Comparison of ENCODE assay signal across 1 cellular context in the genomic region with DNA sequence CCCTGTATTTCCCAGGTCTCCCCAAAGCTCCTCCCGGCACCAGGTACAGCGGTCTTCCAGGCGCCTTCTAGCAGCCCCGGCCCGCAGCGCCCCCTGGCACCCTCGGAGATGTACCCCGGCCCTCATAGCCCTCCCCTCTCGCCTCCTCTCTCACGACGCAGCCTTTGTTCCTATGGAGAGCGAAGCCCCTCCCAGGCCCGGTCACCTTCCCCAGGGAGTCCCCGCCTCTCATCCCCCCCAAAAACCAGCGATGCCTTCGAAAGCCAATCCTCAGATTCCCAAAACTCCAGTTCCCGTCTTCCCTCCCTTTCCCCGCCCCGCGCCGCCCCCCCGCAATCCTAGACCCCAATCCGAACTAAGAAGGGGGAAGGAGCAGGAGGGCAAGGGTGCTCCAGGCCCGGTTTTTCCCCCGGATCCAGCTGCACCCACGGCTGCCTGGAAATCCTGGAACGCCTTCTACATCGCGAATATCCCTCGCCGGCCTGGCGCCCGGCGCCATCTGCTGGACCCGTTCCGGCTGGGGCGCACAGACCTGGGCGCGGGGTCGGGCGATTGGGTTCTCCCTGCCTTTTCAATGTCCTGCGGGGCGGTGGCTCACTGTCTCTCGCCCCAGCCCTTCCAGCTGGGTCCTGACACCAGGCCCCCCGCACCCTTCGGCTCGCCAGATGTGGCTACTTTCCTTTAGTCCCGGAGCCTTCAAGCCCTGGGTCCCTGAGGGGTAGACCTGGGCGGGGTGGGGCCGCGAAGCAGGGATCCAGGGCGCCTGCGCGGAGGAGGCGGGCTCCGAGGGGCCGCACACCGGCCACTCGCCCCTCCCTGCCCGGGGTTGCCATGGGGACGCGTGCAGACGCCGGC.
A peak's percentile ranks its signal among the peaks of the same experiment; 100 is the strongest.
TF ChIP-seq lines count a peak whose summit lies in the region.

TSS of gene DNAH2 (plus strand) at position 844 of the 855 bp plus-strand sequence. CDS start 1,991 bp downstream, outside the sequence.

TF ChIP-seq in H1, 55 proteins besides CTCF, POLR2A, EP300 and RAD21 (continues in another document):
- TF ChIP-seq RBBP5 (IDR thresholded peaks at IDR 0.05; ENCODE audit: borderline replicate concordance, low read depth, low read length) (0 out of 2 replicates have a peak, but pooled peaks have one; percentile 9), HDAC6 (IDR thresholded peaks at IDR 0.05; ENCODE audit: low read depth, low read length) (no peak), TEAD4 (IDR thresholded peaks at IDR 0.05; ENCODE audit: low read depth, low read length) (peak; percentile 74), TBP (IDR thresholded peaks at IDR 0.05; ENCODE audit: low read depth, low read length) (no peak), CREB1 (IDR thresholded peaks at IDR 0.05) (peak; percentile 68; the same call in 1 of the 2 replicates), NANOG (IDR thresholded peaks at IDR 0.05; ENCODE audit: insufficient read depth, low read depth, low read length, poor library complexity, severe bottlenecking) (no peak), YY1 (IDR thresholded peaks at IDR 0.05; ENCODE audit: low read depth, low read length) (peak; percentile 82), ATF2 (IDR thresholded peaks at IDR 0.05; ENCODE audit: low read length) (peak; percentile 90; the same call in 1 of the 2 replicates), NRF1 (IDR thresholded peaks at IDR 0.05; ENCODE audit: low read depth, low read length) (peak; percentile 58), SRF (IDR thresholded peaks at IDR 0.05; ENCODE audit: low read depth, low read length) (no peak), SP1 (IDR thresholded peaks at IDR 0.05; ENCODE audit: low read depth, low read length) (peak; percentile 100), EZH2 (IDR thresholded peaks at IDR 0.05; ENCODE audit: low read depth, low read length, severe bottlenecking) (no peak), CBX5 (IDR thresholded peaks at IDR 0.05; ENCODE audit: low read depth, low read length) (no peak), JUN (IDR thresholded peaks at IDR 0.05; ENCODE audit: low read depth, low read length) (no peak), HDAC2 (IDR thresholded peaks at IDR 0.05; ENCODE audit: borderline replicate concordance in 1 of 2, low read depth in 2 of 2, low read length in 2 of 2) (peak; percentile 90 to 95; a peak in 3 of 4 replicates), RFX5 (IDR thresholded peaks at IDR 0.05; ENCODE audit: borderline replicate concordance, low read depth, low read length) (peak; percentile 72), RXRA (IDR thresholded peaks at IDR 0.05; ENCODE audit: insufficient read depth, low read depth, low read length) (no peak), SIX5 (IDR thresholded peaks at IDR 0.05; ENCODE audit: low read depth, low read length) (no peak), KDM1A (IDR thresholded peaks at IDR 0.05; ENCODE audit: borderline replicate concordance, low read length) (peak; percentile 64; the same call in 1 of the 2 replicates), SAP30 (IDR thresholded peaks at IDR 0.05; ENCODE audit: insufficient read depth, insufficient replicate concordance, low read length) (no peak), E2F6 (IDR thresholded peaks at IDR 0.05) (peak; percentile 84), ASH2L (IDR thresholded peaks at IDR 0.05; ENCODE audit: low read length) (peak; percentile 81), BCL11A (IDR thresholded peaks at IDR 0.05; ENCODE audit: low read depth in 2 of 2, low read length in 2 of 2) (no peak), SUZ12 (IDR thresholded peaks at IDR 0.05; ENCODE audit: low read length) (peak; percentile 43; the same call in 1 of the 2 replicates), TAF1 (IDR thresholded peaks at IDR 0.05; ENCODE audit: low read depth, low read length) (0 out of 2 replicates have a peak, but pooled peaks have one; percentile 28), PHF8 (conservative IDR thresholded peaks at IDR 0.05; ENCODE audit: low read depth, low read length) (peak; percentile 58), POLR2AphosphoS5 (IDR thresholded peaks at IDR 0.05; ENCODE audit: low read depth, low read length) (no peak; the same call in 1 of the 2 replicates), GTF2F1 (IDR thresholded peaks at IDR 0.05; ENCODE audit: borderline replicate concordance, low read depth, low read length) (0 out of 2 replicates have a peak, but pooled peaks have one; percentile 23), CHD2 (IDR thresholded peaks at IDR 0.05; ENCODE audit: low read length) (peak; percentile 18; the same call in 1 of the 2 replicates), SP2 (IDR thresholded peaks at IDR 0.05; ENCODE audit: low read length) (no peak), SIN3A (conservative IDR thresholded peaks at IDR 0.05 in 1 of 2, IDR thresholded peaks at IDR 0.05 in 1 of 2; ENCODE audit: low read depth in 1 of 2, low read length in 2 of 2) (peak in 1 of 2 experiments; percentile 89; a peak in 2 of 4 replicates), SIRT6 (IDR thresholded peaks at IDR 0.05; ENCODE audit: low read length) (no peak), MAFK (IDR thresholded peaks at IDR 0.05; ENCODE audit: low read depth, low read length) (no peak), CEBPB (IDR thresholded peaks at IDR 0.05; ENCODE audit: low read depth, low read length) (no peak), CTBP2 (IDR thresholded peaks at IDR 0.05; ENCODE audit: borderline replicate concordance, insufficient read depth, insufficient read length, low read length) (no peak), USF2 (IDR thresholded peaks at IDR 0.05; ENCODE audit: low read length) (no peak), KDM4A (IDR thresholded peaks at IDR 0.05; ENCODE audit: low read depth, low read length, severe bottlenecking) (peak; percentile 94), KDM5A (IDR thresholded peaks at IDR 0.05; ENCODE audit: low read length) (no peak), BRCA1 (IDR thresholded peaks at IDR 0.05; ENCODE audit: low read depth, low read length) (0 out of 2 replicates have a peak, but pooled peaks have one; percentile 3), MAX (IDR thresholded peaks at IDR 0.05) (peak; percentile 66), EGR1 (IDR thresholded peaks at IDR 0.05; ENCODE audit: borderline replicate concordance, low read depth, low read length) (peak; percentile 67; the same call in 1 of the 2 replicates), CHD7 (IDR thresholded peaks at IDR 0.05; ENCODE audit: insufficient replicate concordance, low read length) (peak; percentile 19), RNF2 (IDR thresholded peaks at IDR 0.05; ENCODE audit: borderline replicate concordance, low read depth, low read length, missing control alignments, poor library complexity, severe bottlenecking) (no peak), BACH1 (IDR thresholded peaks at IDR 0.05; ENCODE audit: low read length) (peak; percentile 96), JUND (IDR thresholded peaks at IDR 0.05; ENCODE audit: low read length) (no peak), CHD1 (IDR thresholded peaks at IDR 0.05; ENCODE audit: low read depth, low read length) (no peak), SP4 (IDR thresholded peaks at IDR 0.05; ENCODE audit: low read length) (no peak), GABPA (IDR thresholded peaks at IDR 0.05; ENCODE audit: borderline replicate concordance, insufficient read depth, low read length) (0 out of 2 replicates have a peak, but pooled peaks have one; percentile 68), TCF12 (IDR thresholded peaks at IDR 0.05; ENCODE audit: low read depth, low read length) (peak; percentile 63; the same call in 1 of the 2 replicates), FOSL1 (IDR thresholded peaks at IDR 0.05; ENCODE audit: insufficient read depth, low read depth, low read length) (no peak), ZNF274 (IDR thresholded peaks at IDR 0.05; ENCODE audit: borderline replicate concordance, extremely low read depth, low read length) (no peak)
- TF ChIP-seq, protein P1, sequence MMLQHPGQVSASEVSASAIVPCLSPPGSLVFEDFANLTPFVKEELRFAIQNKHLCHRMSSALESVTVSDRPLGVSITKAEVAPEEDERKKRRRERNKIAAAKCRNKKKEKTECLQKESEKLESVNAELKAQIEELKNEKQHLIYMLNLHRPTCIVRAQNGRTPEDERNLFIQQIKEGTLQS (IDR thresholded peaks at IDR 0.05; ENCODE audit: insufficient read depth, low read depth, low read length), result no peak
